Comparison of ENCODE assay signal across 8 cellular contexts in the genomic region with DNA sequence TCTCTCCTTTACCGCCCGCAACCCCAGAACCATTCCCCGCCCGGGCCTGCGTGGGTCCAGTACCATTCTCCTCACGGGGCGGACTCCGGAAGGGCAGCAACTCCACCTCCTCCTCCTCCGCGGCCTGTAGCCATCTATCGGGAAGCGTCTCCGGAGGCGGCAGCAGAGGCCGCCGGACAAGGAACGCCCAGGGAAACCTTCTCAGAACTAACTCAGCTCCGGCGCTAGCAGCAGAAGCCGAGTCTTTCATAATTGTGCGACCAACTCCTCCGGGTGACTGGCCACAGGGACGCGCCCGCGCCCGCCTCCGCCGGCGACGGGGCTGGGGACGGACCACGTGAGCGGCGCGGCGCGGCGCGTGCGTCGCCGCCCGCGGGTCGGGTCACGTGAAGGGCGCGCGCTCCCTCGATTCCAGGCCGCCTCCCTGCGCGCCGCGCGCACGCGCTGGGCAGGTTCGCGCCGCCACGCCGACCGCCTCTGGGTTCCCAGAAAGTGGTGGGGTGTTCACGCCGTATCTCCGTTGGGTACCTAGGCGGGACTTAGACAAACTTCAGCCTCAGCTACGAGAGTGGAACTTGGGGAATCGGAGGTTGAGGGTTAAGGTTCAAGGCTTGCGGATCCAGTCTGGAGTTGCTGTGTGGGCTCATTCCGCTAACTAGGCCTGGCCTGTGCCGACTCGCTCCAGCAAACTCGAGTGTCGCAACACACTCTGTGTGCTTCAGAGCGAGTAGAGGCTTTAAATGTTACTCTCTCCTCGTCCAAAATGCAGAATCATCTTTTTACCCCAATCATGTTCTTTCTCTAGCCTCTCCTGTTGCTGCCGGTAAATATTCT. TPM values are rescaled to one million over a fixed set of nuclear protein-coding genes. Genes with fewer than 3 reads are reported as not detected.
DNase-seq lines count a peak whose midpoint lies in the region; ATAC-seq and TF ChIP-seq lines count a peak whose summit lies in the region.

Gene TRPM7, minus strand, starts transcription at position 330 of the 834 bp plus-strand sequence. Its CDS starts 264 bp downstream, at position 66.

- H3K4me3 Mint-ChIP-seq in activated T-helper 17 cell treated with anti-CD3 and anti-CD28 coated beads, Interleukin-2, amount 50 U/mL, for 72 hours, result peak within 1 kb of the TSS; percentile 97
- peak within 1 kb of the TSS; percentile 99 for H3K4me3 Mint-ChIP-seq in natural killer cell

- ATAC-seq in GM21786 (IDR thresholded peaks at IDR 0.05; ENCODE audit: unreplicated experiment) (peak; percentile 75), natural killer cell (peak; percentile 76 to 96 (median 88))
- ATAC-seq in activated T-helper 17 cell treated with anti-CD3 and anti-CD28 coated beads, Interleukin-2, amount 50 U/mL, for 72 hours (replicated peaks), result peak; percentile 85

- peak; percentile 58 for DNase-seq in DMS79 treated with DMSO at 0.1 percent for 48 hours (lab: John Stamatoyannopoulos, UW)
- peak; percentile 81 for DNase-seq in RWPE1 (ENCODE audit: low spot score)
- DNase-seq in fibroblast of mammary gland (ENCODE audit: low read depth), result peak; percentile 81
- peak; percentile 92 for DNase-seq in natural killer cell
- DNase-seq in stimulated activated naive CD4-positive, alpha-beta T cell treated with Interleukin-2 at 50 U/mL for 16 hours (lab: John Stamatoyannopoulos, UW), result peak; percentile 84

- H3K27ac ChIP-seq in KOPT-K1 (ENCODE audit: low read depth, low read length, poor library complexity, severe bottlenecking) (peak within 1 kb of the TSS; percentile 79), RWPE1 (peak within 1 kb of the TSS; percentile 98)

- peak within 1 kb of the TSS; percentile 90 for H3K27ac Mint-ChIP-seq in activated T-helper 17 cell treated with anti-CD3 and anti-CD28 coated beads, Interleukin-2, amount 50 U/mL, for 72 hours
- H3K27ac Mint-ChIP-seq in natural killer cell, result peak within 1 kb of the TSS; percentile 97

- H3K9me3 ChIP-seq in KOPT-K1 (ENCODE audit: insufficient read depth, low read length, poor library complexity, severe bottlenecking), result no peaks in the 10 kb centered on the region

- peaks cover 55% of the 10 kb centered on the region for H3K36me3 Mint-ChIP-seq in activated T-helper 17 cell treated with anti-CD3 and anti-CD28 coated beads, Interleukin-2, amount 50 U/mL, for 72 hours (ENCODE audit: low read depth)
- no peaks in the 10 kb centered on the region for H3K36me3 Mint-ChIP-seq in natural killer cell

- intact Hi-C loops in natural killer cell (cut with micrococcal nuclease), result loop anchor here (1.0 to 10.0 kb wide), 4 partner anchors 66 to 332 kb away; partner anchors contain the start of genes GABPB1 and SPPL2A

- H3K36me3 ChIP-seq in KOPT-K1 (ENCODE audit: insufficient read depth, low read length), result peaks cover 38% of the 10 kb centered on the region

- H3K4me1 Mint-ChIP-seq in activated T-helper 17 cell treated with anti-CD3 and anti-CD28 coated beads, Interleukin-2, amount 50 U/mL, for 72 hours, result peaks cover 27% of the 10 kb centered on the region
- peaks cover 42 to 49% of the 10 kb centered on the region in 2 donors for H3K4me1 Mint-ChIP-seq in natural killer cell

- POLR2A ChIA-PET in RWPE1 (lab: Yijun Ruan, JAX; ENCODE audit: low non-redundant PET), result no interaction called here

- no peaks in the 10 kb centered on the region for H3K27me3 Mint-ChIP-seq in activated T-helper 17 cell treated with anti-CD3 and anti-CD28 coated beads, Interleukin-2, amount 50 U/mL, for 72 hours
- H3K27me3 Mint-ChIP-seq in natural killer cell (ENCODE audit: low read depth in 2 of 2), result no peaks in the 10 kb centered on the region

- CTCF ChIA-PET in RWPE1 (lab: Yijun Ruan, JAX), result interaction anchor here (0.6 kb wide), 1 partner anchor 26 kb away, joined by 7 read pairs; no protein-coding TSS in a partner anchor

- TF ChIP-seq CTCF in RWPE1 (conservative IDR thresholded peaks at IDR 0.05; ENCODE audit: low read depth) (no peak), fibroblast of mammary gland (conservative IDR thresholded peaks at IDR 0.05; ENCODE audit: control insufficient read depth, insufficient read depth, low read depth, low read length) (no peak), natural killer cell (IDR thresholded peaks at IDR 0.05) (no peak)

- H3K4me3 ChIP-seq in fibroblast of mammary gland (ENCODE audit: control insufficient read depth, low read depth, low read length), result peak within 1 kb of the TSS; percentile 97

- no peaks in the 10 kb centered on the region for H3K9me3 Mint-ChIP-seq in activated T-helper 17 cell treated with anti-CD3 and anti-CD28 coated beads, Interleukin-2, amount 50 U/mL, for 72 hours
- no peaks in the 10 kb centered on the region for H3K9me3 Mint-ChIP-seq in natural killer cell

RNA-seq across cellular contexts. Expression of gene TRPM7, which starts in this region (rescaled TPM):
- 10 to 100 TPM; 52.0 to 77.0 TPM for total RNA-seq in activated T-helper 17 cell treated with anti-CD3 and anti-CD28 coated beads, Interleukin-2, amount 50 U/mL, for 72 hours
- total RNA-seq in natural killer cell, result 10 to 100 TPM; 41.8 to 54.4 (median 50.9) TPM

Comparison
In these comparisons a context has a peak if more than half of its experiments do, and no peak if none do; other contexts are left out.
1. Peak in every context shown above with its lines: DNase-seq, ATAC-seq, H3K4me3 ChIP-seq and H3K27ac ChIP-seq.